ENCODE assay signal across 8 cellular contexts in genomic region chr16:56675685-56676210, GRCh38. TPM values are rescaled to one million over a fixed set of nuclear protein-coding genes. Genes with fewer than 3 reads are reported as not detected.
DNase-seq lines count a peak whose midpoint lies in the region; ATAC-seq lines count a peak whose summit lies in the region.

No MANE protein-coding gene starts in this region.

- H3K9me3 Mint-ChIP-seq in immature natural killer cell: no peaks in the 10 kb centered on the region

- no peak for ATAC-seq in GM19351 (IDR thresholded peaks at IDR 0.05; ENCODE audit: unreplicated experiment)

- no peak overlapping the region for H3K27ac Mint-ChIP-seq in immature natural killer cell

- peaks cover 12 to 13% of the 10 kb centered on the region in 2 donors for H3K4me1 Mint-ChIP-seq in immature natural killer cell

- DNase-seq in NCI-H2227 treated with DMSO at 0.1 percent for 48 hours (lab: John Stamatoyannopoulos, UW) (peak; percentile 63), activated T-helper 1 cell treated with Interleukin-2 at 50 U/mL for 16 hours (ENCODE audit: low read depth) (peak; percentile 28), immature natural killer cell (peak in 2 of 3 donors; percentile 40 to 45), NCI-H146 (lab: John Stamatoyannopoulos, UW) (no peak), NCI-H2029 treated with DMSO at 0.1 percent for 48 hours (lab: John Stamatoyannopoulos, UW) (no peak), nucleus accumbens (lab: John Stamatoyannopoulos, UW) (no peak)
- DNase-seq in stimulated activated CD8-positive, alpha-beta memory T cell treated with anti-CD3 and anti-CD28 coated beads, Interleukin-15, amount 100 ng/mL, for 24 hours (ENCODE audit: low read depth): peak; percentile 38

- no peaks in the 10 kb centered on the region for H3K36me3 Mint-ChIP-seq in immature natural killer cell

- H3K27me3 Mint-ChIP-seq in immature natural killer cell (ENCODE audit: low read depth in 3 of 3): peaks cover 14 to 28% (median 18%) of the 10 kb centered on the region in 3 donors

- H3K4me3 Mint-ChIP-seq in immature natural killer cell: peak overlapping the region; percentile 42 to 84 (median 65)

RNA-seq across cellular contexts. Expression of gene MT1H, which starts 6.1 kb away (rescaled TPM):
- not detected for polyA plus RNA-seq in immature natural killer cell

RNA-seq across cellular contexts. Expression of gene MT1X, which starts 6.5 kb away (rescaled TPM):
- polyA plus RNA-seq in immature natural killer cell: 10 to 100 TPM; 23.2 to 73.5 (median 69.4) TPM

RNA-seq across cellular contexts. Expression of gene MT1G, which starts 7.9 kb away (rescaled TPM):
- polyA plus RNA-seq in immature natural killer cell: not detected

RNA-seq across cellular contexts. Expression of gene MT1F, which starts 18.0 kb away (rescaled TPM):
- polyA plus RNA-seq in immature natural killer cell: 10 to 100 TPM in 2 of 3 donors, 1 to 10 TPM in 1; 6.4 to 39.1 (median 20.6) TPM

RNA-seq across cellular contexts. Expression of gene MT1B, which starts 24.1 kb away (rescaled TPM):
- not detected for polyA plus RNA-seq in immature natural killer cell

Comparison
In these comparisons a context has a peak if more than half of its experiments do, and no peak if none do; other contexts are left out.
1. DNase-seq: peak in NCI-H2227 treated with DMSO at 0.1 percent for 48 hours (single experiment), activated T-helper 1 cell treated with Interleukin-2 at 50 U/mL for 16 hours (single experiment), immature natural killer cell (2 of 3) and stimulated activated CD8-positive, alpha-beta memory T cell treated with anti-CD3 and anti-CD28 coated beads, Interleukin-15, amount 100 ng/mL, for 24 hours (single experiment); none in NCI-H146 (single experiment), NCI-H2029 treated with DMSO at 0.1 percent for 48 hours (single experiment) and nucleus accumbens (0 of 56).